1 cellular context compared by ENCODE assay signal in genomic region chr20:62236200-62236599, GRCh38.
TF ChIP-seq lines count a peak whose summit lies in the region.

No MANE protein-coding gene starts in this region.

TF ChIP-seq in H1, 55 proteins besides CTCF, POLR2A, EP300 and RAD21:
- TF ChIP-seq CBX8 (IDR thresholded peaks at IDR 0.05; ENCODE audit: borderline replicate concordance, low read depth, low read length) (no peak), CBX5 (IDR thresholded peaks at IDR 0.05; ENCODE audit: low read depth, low read length) (no peak), SUZ12 (IDR thresholded peaks at IDR 0.05; ENCODE audit: low read length) (no peak)
